26 cellular contexts compared by ENCODE assay signal in genomic region chr9:96386157-96386556, GRCh38.
"Had no signal": no experiment of that assay in that cellular context is flagged by ENCODE, and none has a peak within 500 bp of the region (broad histone marks: within the 10 kb centered on the region; RNA-seq: fewer than 3 reads in every experiment).

No MANE protein-coding gene starts in this region.

- H3K4me3 ChIP-seq: breast epithelium, SJCRH30 had no signal

- H3K4me1 ChIP-seq: breast epithelium, SJCRH30 had no signal

- H3K4me3 Mint-ChIP-seq: activated CD4-positive, alpha-beta memory T cell treated with anti-CD3 and anti-CD28 coated beads, Interleukin-2, amount 10 ng/mL, durations not matched to agents 7 days and 5 days; activated CD4-positive, alpha-beta T cell treated with anti-CD3 and anti-CD28 coated beads, Interleukin-2, amount 10 ng/mL, durations not matched to agents 7 days and 5 days; activated naive CD4-positive, alpha-beta T cell treated with anti-CD3 and anti-CD28 coated beads, Interleukin-2, amount 50 U/mL, for 24 hours had no signal

- H3K36me3 Mint-ChIP-seq: activated naive CD4-positive, alpha-beta T cell treated with anti-CD3 and anti-CD28 coated beads, Interleukin-2, amount 50 U/mL, for 24 hours had no signal

- H3K27ac ChIP-seq: breast epithelium, RWPE1, SJCRH30, VCaP had no signal

- H3K9me3 Mint-ChIP-seq: activated CD4-positive, alpha-beta memory T cell treated with anti-CD3 and anti-CD28 coated beads, Interleukin-2, amount 10 ng/mL, durations not matched to agents 7 days and 5 days; activated CD4-positive, alpha-beta T cell treated with anti-CD3 and anti-CD28 coated beads, Interleukin-2, amount 10 ng/mL, durations not matched to agents 7 days and 5 days; activated naive CD4-positive, alpha-beta T cell treated with anti-CD3 and anti-CD28 coated beads, Interleukin-2, amount 50 U/mL, for 24 hours; central memory CD8-positive, alpha-beta T cell; T-cell had no signal

- H3K27ac Mint-ChIP-seq: activated CD4-positive, alpha-beta memory T cell treated with anti-CD3 and anti-CD28 coated beads, Interleukin-2, amount 10 ng/mL, durations not matched to agents 7 days and 5 days; activated CD4-positive, alpha-beta T cell treated with anti-CD3 and anti-CD28 coated beads, Interleukin-2, amount 10 ng/mL, durations not matched to agents 7 days and 5 days; activated naive CD4-positive, alpha-beta T cell treated with anti-CD3 and anti-CD28 coated beads, Interleukin-2, amount 50 U/mL, for 24 hours had no signal

- ATAC-seq: Panc1, T-cell had no signal

- H3K9me3 ChIP-seq: breast epithelium, SJCRH30 had no signal

- H3K27me3 Mint-ChIP-seq: activated CD4-positive, alpha-beta memory T cell treated with anti-CD3 and anti-CD28 coated beads, Interleukin-2, amount 10 ng/mL, durations not matched to agents 7 days and 5 days; activated CD4-positive, alpha-beta T cell treated with anti-CD3 and anti-CD28 coated beads, Interleukin-2, amount 10 ng/mL, durations not matched to agents 7 days and 5 days; activated naive CD4-positive, alpha-beta T cell treated with anti-CD3 and anti-CD28 coated beads, Interleukin-2, amount 50 U/mL, for 24 hours; central memory CD8-positive, alpha-beta T cell; T-cell had no signal

- H3K36me3 ChIP-seq: breast epithelium had no signal

- DNase-seq: activated CD4-positive, alpha-beta memory T cell treated with anti-CD3 and anti-CD28 coated beads, Interleukin-2, amount 10 ng/mL, durations not matched to agents 7 days and 5 days; activated CD4-positive, alpha-beta T cell treated with anti-CD3 and anti-CD28 coated beads, Interleukin-2, amount 10 ng/mL, durations not matched to agents 7 days and 5 days; activated CD4-positive, CD25-positive, alpha-beta regulatory T cell; activated effector memory CD4-positive, alpha-beta T cell treated with Interleukin-2 at 50 U/mL for 16 hours; activated naive CD4-positive, alpha-beta T cell; activated T-cell treated with anti-CD3 and anti-CD28 coated beads, Interleukin-2, amount 50 U/mL, for 1 hour; aorta; NCI-H1092 treated with DMSO at 0.1 percent for 48 hours; NCI-H1417 treated with DMSO at 0.1 percent for 48 hours; NCI-H1694; NCI-H2029; NCI-H2107; NCI-H2171 treated with DMSO at 0.1 percent for 48 hours; NCI-H345; NCI-H510A; NCI-H526 treated with DMSO at 0.1 percent for 48 hours; NCI-H82; Right ventricle myocardium superior; SJCRH30; T-cell had no signal

- H3K27me3 ChIP-seq: breast epithelium, SJCRH30 had no signal
